Comparison of ENCODE assay signal across 13 cellular contexts in genomic region chr2:158598856-158599517, GRCh38.
DNase-seq lines count a peak whose midpoint lies in the region; ATAC-seq and TF ChIP-seq lines count a peak whose summit lies in the region.
"Had no signal": no experiment of that assay in that cellular context is flagged by ENCODE, and none has a peak within 500 bp of the region (broad histone marks: within the 10 kb centered on the region; RNA-seq: fewer than 3 reads in every experiment).

No MANE protein-coding gene starts in this region.

- H3K4me1 Mint-ChIP-seq in chondrocyte (ENCODE audit: low read depth) = peaks cover 20% of the 10 kb centered on the region
- H3K4me1 Mint-ChIP-seq: central memory CD8-positive, alpha-beta T cell had no signal

- H2AFZ ChIP-seq in GM23248 = no peak overlapping the region

- no peak overlapping the region for H3K4me3 Mint-ChIP-seq in chondrocyte (ENCODE audit: unreplicated experiment)
- H3K4me3 Mint-ChIP-seq: CD14-positive monocyte; central memory CD8-positive, alpha-beta T cell had no signal

- H4K20me1 ChIP-seq in GM23248 (ENCODE audit: insufficient read depth) = no peaks in the 10 kb centered on the region

- H3K9me2 ChIP-seq in GM23248 (ENCODE audit: insufficient read depth) = no peaks in the 10 kb centered on the region

- H3K9me3 ChIP-seq in GM23248 (ENCODE audit: low read depth) = no peaks in the 10 kb centered on the region
- H3K9me3 ChIP-seq: stomach had no signal

- no peaks in the 10 kb centered on the region for H3K79me2 ChIP-seq in GM23248 (ENCODE audit: insufficient read depth)

- no peaks in the 10 kb centered on the region for H3K27me3 Mint-ChIP-seq in chondrocyte (ENCODE audit: low read depth)
- H3K27me3 Mint-ChIP-seq: central memory CD8-positive, alpha-beta T cell had no signal

- no peak for TF ChIP-seq CTCF in chondrocyte (IDR thresholded peaks at IDR 0.05)

- H3K27ac Mint-ChIP-seq in chondrocyte (ENCODE audit: unreplicated experiment) = peak overlapping the region; percentile 71

- H3K27ac ChIP-seq in GM23248 = no peak overlapping the region

- no peak for ATAC-seq in GM19395 (IDR thresholded peaks at IDR 0.05; ENCODE audit: unreplicated experiment)

- H3K4me2 ChIP-seq in GM23248 (ENCODE audit: unreplicated experiment) = peak overlapping the region; percentile 66

- peaks cover 10% of the 10 kb centered on the region; the same call in 1 of the 2 replicates for H3K36me3 ChIP-seq in GM23248 (ENCODE audit: low read depth)

- peaks cover 3% of the 10 kb centered on the region for H3K36me3 Mint-ChIP-seq in chondrocyte (ENCODE audit: low read depth)

- WGBS in GM23248 (ENCODE audit: low coverage in 1 of 2, low lambda C conversion rate in 2 of 2, missing lambda C conversion rate in 2 of 2), 2 experiments = 71 to 76% methylated on average over 3 of the region's 3 CpGs

- H3K9ac ChIP-seq in GM23248 = no peak overlapping the region

- in situ Hi-C loops in GM23248 (cut with MboI) = no loop called here

- H3F3A ChIP-seq in GM23248 (ENCODE audit: insufficient read depth) = peaks cover 29% of the 10 kb centered on the region

- H3K27me3 ChIP-seq in GM23248 (replicated peaks; ENCODE audit: insufficient read depth) = no peaks in the 10 kb centered on the region
- H3K27me3 ChIP-seq: stomach had no signal

- H3K4me1 ChIP-seq in GM23248 (ENCODE audit: insufficient read depth) = peaks cover 27% of the 10 kb centered on the region

- no peak overlapping the region for H3K4me3 ChIP-seq in GM23248
- H3K4me3 ChIP-seq: stomach had no signal

- DNase-seq in GM23248 (peak; percentile 2), NCI-H345 (lab: John Stamatoyannopoulos, UW) (peak; percentile 32), chondrocyte (ENCODE audit: low spot score) (no peak), myocyte (ENCODE audit: low read depth) (peak; percentile 12), hepatic stellate cell (ENCODE audit: low spot score) (no peak), mucosa of gallbladder (ENCODE audit: low spot score) (no peak)
- DNase-seq: activated effector memory CD4-positive, alpha-beta T cell treated with Interleukin-2 at 50 U/mL for 16 hours; Karpas-422; stomach; T-helper 9 cell had no signal

- H3K9me3 Mint-ChIP-seq in chondrocyte (ENCODE audit: low read depth) = no peaks in the 10 kb centered on the region
- H3K9me3 Mint-ChIP-seq: central memory CD8-positive, alpha-beta T cell had no signal

Comparison
In these comparisons a context has a peak if more than half of its experiments do, and no peak if none do; other contexts are left out.
1. DNase-seq: peak in GM23248 (single experiment), NCI-H345 (single experiment) and myocyte (single experiment); none in chondrocyte (single experiment), hepatic stellate cell (single experiment) and mucosa of gallbladder (single experiment).